24 cellular contexts compared by ENCODE assay signal in genomic region chr3:194107126-194107525, GRCh38. TPM values are rescaled to one million over a fixed set of nuclear protein-coding genes. Genes with fewer than 3 reads are reported as not detected.
DNase-seq lines count a peak whose midpoint lies in the region; ATAC-seq and TF ChIP-seq lines count a peak whose summit lies in the region.
"Had no signal": no experiment of that assay in that cellular context is flagged by ENCODE, and none has a peak within 500 bp of the region (broad histone marks: within the 10 kb centered on the region; RNA-seq: fewer than 3 reads in every experiment).

No MANE protein-coding gene starts in this region.

- CTCF ChIA-PET in activated CD8-positive, alpha-beta T cell treated with anti-CD3 and anti-CD28 coated beads for 36 hours (lab: Charles Lee): interaction anchor here (0.7 kb wide), 1 partner anchor 10 kb away, joined by 4 read pairs; no protein-coding TSS in a partner anchor
- CTCF ChIA-PET in activated CD8-positive, alpha-beta T cell treated with anti-CD3 and anti-CD28 coated beads, Interleukin-2, amount 10 ng/mL, durations not matched to agents 7 days and 5 days (lab: Charles Lee): no interaction called here

- H3K9ac ChIP-seq in Karpas-422 (ENCODE audit: low read length): peak overlapping the region; percentile 80; the same call in 1 of the 2 replicates

- H3K4me3 ChIP-seq in Karpas-422 (ENCODE audit: low read length): no peak overlapping the region
- H3K4me3 ChIP-seq: tibial artery had no signal

- H3K27ac ChIP-seq in Karpas-422 (ENCODE audit: low read length): no peak overlapping the region; the same call in 1 of the 2 replicates
- H3K27ac ChIP-seq: tibial artery had no signal

- H2AFZ ChIP-seq in Karpas-422 (ENCODE audit: low read length): no peak overlapping the region

- H3K4me3 Mint-ChIP-seq in activated CD8-positive, alpha-beta T cell treated with anti-CD3 and anti-CD28 coated beads for 36 hours: no peak overlapping the region
- H3K4me3 Mint-ChIP-seq in activated CD8-positive, alpha-beta T cell treated with anti-CD3 and anti-CD28 coated beads, Interleukin-2, amount 10 ng/mL, durations not matched to agents 7 days and 5 days: no peak overlapping the region
- H3K4me3 Mint-ChIP-seq in stimulated activated effector memory CD8-positive, alpha-beta T cell treated with anti-CD3 and anti-CD28 coated beads, Interleukin-12 subunit alpha, Interleukin-12 subunit beta, amount 100 ng/mL, for 72 hours: no peak overlapping the region
- H3K4me3 Mint-ChIP-seq: CD8-positive, alpha-beta memory T cell; central memory CD8-positive, alpha-beta T cell; dendritic cell treated with granulocyte-macrophage colony-stimulating factor and Interleukin-4, amounts not matched to agents 40 ng/mL and 50 ng/mL, for 4 days; endodermal cell had no signal

- no peaks in the 10 kb centered on the region for H3K79me2 ChIP-seq in Karpas-422 (ENCODE audit: low read length)

- peaks cover 76% of the 10 kb centered on the region for H3K4me1 ChIP-seq in Karpas-422 (ENCODE audit: low read length)
- H3K4me1 ChIP-seq: tibial artery had no signal

- intact Hi-C loops in activated CD8-positive, alpha-beta T cell treated with anti-CD3 and anti-CD28 coated beads for 36 hours (cut with micrococcal nuclease): no loop called here

- H3K36me3 ChIP-seq in Karpas-422 (ENCODE audit: insufficient read depth, low read length): no peaks in the 10 kb centered on the region
- H3K36me3 ChIP-seq: tibial artery had no signal

- no peaks in the 10 kb centered on the region for H4K20me1 ChIP-seq in Karpas-422 (ENCODE audit: insufficient read depth, low read depth, low read length)

- TF ChIP-seq CTCF in activated CD8-positive, alpha-beta T cell treated with anti-CD3 and anti-CD28 coated beads for 36 hours (IDR thresholded peaks at IDR 0.05): no peak

- H3K4me2 ChIP-seq in Karpas-422 (ENCODE audit: low read depth, low read length, poor library complexity, severe bottlenecking): peak overlapping the region; percentile 94

- H3K27me3 Mint-ChIP-seq in activated CD8-positive, alpha-beta T cell treated with anti-CD3 and anti-CD28 coated beads for 36 hours: peaks cover 28% of the 10 kb centered on the region
- peaks cover 41% of the 10 kb centered on the region for H3K27me3 Mint-ChIP-seq in activated CD8-positive, alpha-beta T cell treated with anti-CD3 and anti-CD28 coated beads, Interleukin-2, amount 10 ng/mL, durations not matched to agents 7 days and 5 days (ENCODE audit: low read depth)

- H3K4me1 Mint-ChIP-seq in activated CD8-positive, alpha-beta T cell treated with anti-CD3 and anti-CD28 coated beads for 36 hours (ENCODE audit: low read depth): peaks cover 16% of the 10 kb centered on the region
- peaks cover 4% of the 10 kb centered on the region for H3K4me1 Mint-ChIP-seq in activated CD8-positive, alpha-beta T cell treated with anti-CD3 and anti-CD28 coated beads, Interleukin-2, amount 10 ng/mL, durations not matched to agents 7 days and 5 days (ENCODE audit: low read depth)
- H3K4me1 Mint-ChIP-seq in stimulated activated effector memory CD8-positive, alpha-beta T cell treated with anti-CD3 and anti-CD28 coated beads, Interleukin-12 subunit alpha, Interleukin-12 subunit beta, amount 100 ng/mL, for 72 hours: no peaks in the 10 kb centered on the region

- no peaks in the 10 kb centered on the region for H3K27me3 ChIP-seq in Karpas-422 (ENCODE audit: low read length)

- H3K9me3 Mint-ChIP-seq in activated CD8-positive, alpha-beta T cell treated with anti-CD3 and anti-CD28 coated beads for 36 hours: no peaks in the 10 kb centered on the region
- no peaks in the 10 kb centered on the region for H3K9me3 Mint-ChIP-seq in activated CD8-positive, alpha-beta T cell treated with anti-CD3 and anti-CD28 coated beads, Interleukin-2, amount 10 ng/mL, durations not matched to agents 7 days and 5 days (ENCODE audit: insufficient read depth)
- H3K9me3 Mint-ChIP-seq in activated naive CD4-positive, alpha-beta T cell treated with anti-CD3 and anti-CD28 coated beads, Interleukin-2, amount 50 U/mL, for 72 hours: no peaks in the 10 kb centered on the region
- no peaks in the 10 kb centered on the region for H3K9me3 Mint-ChIP-seq in stimulated activated effector memory CD8-positive, alpha-beta T cell treated with anti-CD3 and anti-CD28 coated beads, Interleukin-12 subunit alpha, Interleukin-12 subunit beta, amount 100 ng/mL, for 72 hours
- H3K9me3 Mint-ChIP-seq: CD8-positive, alpha-beta memory T cell; central memory CD8-positive, alpha-beta T cell; dendritic cell treated with granulocyte-macrophage colony-stimulating factor and Interleukin-4, amounts not matched to agents 40 ng/mL and 50 ng/mL, for 4 days; endodermal cell had no signal

- ATAC-seq in activated CD8-positive, alpha-beta T cell treated with anti-CD3 and anti-CD28 coated beads for 36 hours: peak; percentile 71
- ATAC-seq in activated CD8-positive, alpha-beta T cell treated with anti-CD3 and anti-CD28 coated beads, Interleukin-2, amount 10 ng/mL, durations not matched to agents 7 days and 5 days: no peak
- ATAC-seq in activated naive CD4-positive, alpha-beta T cell treated with anti-CD3 and anti-CD28 coated beads, Interleukin-2, amount 50 U/mL, for 72 hours: peak; percentile 53 to 89
- ATAC-seq in stimulated activated effector memory CD8-positive, alpha-beta T cell treated with anti-CD3 and anti-CD28 coated beads, Interleukin-12 subunit alpha, Interleukin-12 subunit beta, amount 100 ng/mL, for 72 hours: peak; percentile 41
- ATAC-seq: esophagus mucosa, left ventricle myocardium superior had no signal

- POLR2A ChIA-PET in activated CD8-positive, alpha-beta T cell treated with anti-CD3 and anti-CD28 coated beads for 36 hours (lab: Charles Lee): interaction anchor here (1.1 kb wide), 1 partner anchor 24 kb away, joined by 3 read pairs; no protein-coding TSS in a partner anchor
- POLR2A ChIA-PET in activated CD8-positive, alpha-beta T cell treated with anti-CD3 and anti-CD28 coated beads, Interleukin-2, amount 10 ng/mL, durations not matched to agents 7 days and 5 days (lab: Charles Lee): no interaction called here

- H3K9me2 ChIP-seq in Karpas-422 (replicated peaks; ENCODE audit: insufficient read depth, low read length): no peaks in the 10 kb centered on the region

- H3K27ac Mint-ChIP-seq in activated CD8-positive, alpha-beta T cell treated with anti-CD3 and anti-CD28 coated beads for 36 hours: no peak overlapping the region
- no peak overlapping the region for H3K27ac Mint-ChIP-seq in activated CD8-positive, alpha-beta T cell treated with anti-CD3 and anti-CD28 coated beads, Interleukin-2, amount 10 ng/mL, durations not matched to agents 7 days and 5 days
- H3K27ac Mint-ChIP-seq in activated naive CD4-positive, alpha-beta T cell treated with anti-CD3 and anti-CD28 coated beads, Interleukin-2, amount 50 U/mL, for 72 hours: no peak overlapping the region
- no peak overlapping the region for H3K27ac Mint-ChIP-seq in stimulated activated effector memory CD8-positive, alpha-beta T cell treated with anti-CD3 and anti-CD28 coated beads, Interleukin-12 subunit alpha, Interleukin-12 subunit beta, amount 100 ng/mL, for 72 hours
- H3K27ac Mint-ChIP-seq: CD8-positive, alpha-beta memory T cell; dendritic cell treated with granulocyte-macrophage colony-stimulating factor and Interleukin-4, amounts not matched to agents 40 ng/mL and 50 ng/mL, for 4 days; endodermal cell had no signal

- H3K9me3 ChIP-seq in Karpas-422 (ENCODE audit: low read length): no peaks in the 10 kb centered on the region
- H3K9me3 ChIP-seq: tibial artery had no signal

- peak; percentile 56 for DNase-seq in activated CD8-positive, alpha-beta T cell treated with anti-CD3 and anti-CD28 coated beads for 36 hours
- DNase-seq in activated CD8-positive, alpha-beta T cell treated with anti-CD3 and anti-CD28 coated beads, Interleukin-2, amount 10 ng/mL, durations not matched to agents 7 days and 5 days: no peak
- DNase-seq in Karpas-422 (no peak), NCI-H82 (lab: John Stamatoyannopoulos, UW) (no peak), GM19240 (ENCODE audit: insufficient read length, low spot score) (no peak), NOMO-1 treated with DMSO at 0.1 percent for 48 hours (lab: John Stamatoyannopoulos, UW; ENCODE audit: unreplicated experiment) (no peak)
- no peak for DNase-seq in activated naive CD4-positive, alpha-beta T cell treated with anti-CD3 and anti-CD28 coated beads, Interleukin-2, amount 50 U/mL, for 72 hours (ENCODE audit: low spot score in 2 of 2)
- DNase-seq in stimulated activated effector memory CD8-positive, alpha-beta T cell treated with anti-CD3 and anti-CD28 coated beads, Interleukin-12 subunit alpha, Interleukin-12 subunit beta, amount 100 ng/mL, for 72 hours (ENCODE audit: low spot score in 2 of 2): no peak
- DNase-seq: CD8-positive, alpha-beta memory T cell; endodermal cell; foreskin fibroblast; head of caudate nucleus; left ventricle myocardium superior; NCI-H1092 treated with DMSO at 0.1 percent for 48 hours; NCI-H187; NCI-H2171; NCI-H510A treated with DMSO at 0.1 percent for 48 hours; NK-92 treated with Interleukin-12 subunit alpha and Interleukin-12 subunit beta, amount 100 ng/mL, for 24 hours; nucleus accumbens; Right ventricle myocardium superior had no signal

- H3K36me3 Mint-ChIP-seq in activated CD8-positive, alpha-beta T cell treated with anti-CD3 and anti-CD28 coated beads for 36 hours (ENCODE audit: low read depth): no peaks in the 10 kb centered on the region
- no peaks in the 10 kb centered on the region for H3K36me3 Mint-ChIP-seq in activated CD8-positive, alpha-beta T cell treated with anti-CD3 and anti-CD28 coated beads, Interleukin-2, amount 10 ng/mL, durations not matched to agents 7 days and 5 days (ENCODE audit: low read depth)
- H3K36me3 Mint-ChIP-seq in activated naive CD4-positive, alpha-beta T cell treated with anti-CD3 and anti-CD28 coated beads, Interleukin-2, amount 50 U/mL, for 72 hours: no peaks in the 10 kb centered on the region
- no peaks in the 10 kb centered on the region for H3K36me3 Mint-ChIP-seq in stimulated activated effector memory CD8-positive, alpha-beta T cell treated with anti-CD3 and anti-CD28 coated beads, Interleukin-12 subunit alpha, Interleukin-12 subunit beta, amount 100 ng/mL, for 72 hours
- H3K36me3 Mint-ChIP-seq: CD8-positive, alpha-beta memory T cell had no signal

RNA-seq across cellular contexts. Expression of gene HES1, which starts 28.8 kb away (rescaled TPM):
- total RNA-seq in activated CD8-positive, alpha-beta T cell treated with anti-CD3 and anti-CD28 coated beads for 36 hours: not detected
- total RNA-seq in activated CD8-positive, alpha-beta T cell treated with anti-CD3 and anti-CD28 coated beads, Interleukin-2, amount 10 ng/mL, durations not matched to agents 7 days and 5 days: not detected
- total RNA-seq in Karpas-422 (2014; rRNA removed; shearing (Covaris generic); ENCODE audit: low replicate concordance): 17.4 and 20.2 TPM in 2 replicates
- total RNA-seq in activated naive CD4-positive, alpha-beta T cell treated with anti-CD3 and anti-CD28 coated beads, Interleukin-2, amount 50 U/mL, for 72 hours: 1 to 10 TPM in 1 of 2 donors, not detected in 1; 2.5 TPM
- total RNA-seq: CD8-positive, alpha-beta memory T cell had no signal
